Comparison of ENCODE assay signal across 1 cellular context in genomic region chr1:171985639-171986038, GRCh38.
TF ChIP-seq lines count a peak whose summit lies in the region.

No MANE protein-coding gene starts in this region.

TF ChIP-seq in GM23338, 12 proteins besides CTCF, POLR2A, EP300 and RAD21 (continued from another document):
- TF ChIP-seq, protein P1, sequence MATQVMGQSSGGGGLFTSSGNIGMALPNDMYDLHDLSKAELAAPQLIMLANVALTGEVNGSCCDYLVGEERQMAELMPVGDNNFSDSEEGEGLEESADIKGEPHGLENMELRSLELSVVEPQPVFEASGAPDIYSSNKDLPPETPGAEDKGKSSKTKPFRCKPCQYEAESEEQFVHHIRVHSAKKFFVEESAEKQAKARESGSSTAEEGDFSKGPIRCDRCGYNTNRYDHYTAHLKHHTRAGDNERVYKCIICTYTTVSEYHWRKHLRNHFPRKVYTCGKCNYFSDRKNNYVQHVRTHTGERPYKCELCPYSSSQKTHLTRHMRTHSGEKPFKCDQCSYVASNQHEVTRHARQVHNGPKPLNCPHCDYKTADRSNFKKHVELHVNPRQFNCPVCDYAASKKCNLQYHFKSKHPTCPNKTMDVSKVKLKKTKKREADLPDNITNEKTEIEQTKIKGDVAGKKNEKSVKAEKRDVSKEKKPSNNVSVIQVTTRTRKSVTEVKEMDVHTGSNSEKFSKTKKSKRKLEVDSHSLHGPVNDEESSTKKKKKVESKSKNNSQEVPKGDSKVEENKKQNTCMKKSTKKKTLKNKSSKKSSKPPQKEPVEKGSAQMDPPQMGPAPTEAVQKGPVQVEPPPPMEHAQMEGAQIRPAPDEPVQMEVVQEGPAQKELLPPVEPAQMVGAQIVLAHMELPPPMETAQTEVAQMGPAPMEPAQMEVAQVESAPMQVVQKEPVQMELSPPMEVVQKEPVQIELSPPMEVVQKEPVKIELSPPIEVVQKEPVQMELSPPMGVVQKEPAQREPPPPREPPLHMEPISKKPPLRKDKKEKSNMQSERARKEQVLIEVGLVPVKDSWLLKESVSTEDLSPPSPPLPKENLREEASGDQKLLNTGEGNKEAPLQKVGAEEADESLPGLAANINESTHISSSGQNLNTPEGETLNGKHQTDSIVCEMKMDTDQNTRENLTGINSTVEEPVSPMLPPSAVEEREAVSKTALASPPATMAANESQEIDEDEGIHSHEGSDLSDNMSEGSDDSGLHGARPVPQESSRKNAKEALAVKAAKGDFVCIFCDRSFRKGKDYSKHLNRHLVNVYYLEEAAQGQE (IDR thresholded peaks at IDR 0.05; ENCODE audit: unreplicated experiment) = no peak
- TF ChIP-seq ZNF331 (CRISPR knock-in tag; IDR thresholded peaks at IDR 0.05; ENCODE audit: low read depth) = no peak
- TF ChIP-seq EZH2 (IDR thresholded peaks at IDR 0.05; ENCODE audit: low read depth, unreplicated experiment) = no peak
